1 cellular context compared by ENCODE assay signal in genomic region chr12:113231275-113232231, GRCh38.
TF ChIP-seq lines count a peak whose summit lies in the region.

No MANE protein-coding gene starts in this region.

TF ChIP-seq in H1, 55 proteins besides CTCF, POLR2A, EP300 and RAD21 (continued from another document):
- peak; percentile 49; the same call in 1 of the 2 replicates for TF ChIP-seq POLR2AphosphoS5 (IDR thresholded peaks at IDR 0.05; ENCODE audit: low read depth, low read length)
TF ChIP-seq in H1: peak in this region for 5.
